In the genomic region with DNA sequence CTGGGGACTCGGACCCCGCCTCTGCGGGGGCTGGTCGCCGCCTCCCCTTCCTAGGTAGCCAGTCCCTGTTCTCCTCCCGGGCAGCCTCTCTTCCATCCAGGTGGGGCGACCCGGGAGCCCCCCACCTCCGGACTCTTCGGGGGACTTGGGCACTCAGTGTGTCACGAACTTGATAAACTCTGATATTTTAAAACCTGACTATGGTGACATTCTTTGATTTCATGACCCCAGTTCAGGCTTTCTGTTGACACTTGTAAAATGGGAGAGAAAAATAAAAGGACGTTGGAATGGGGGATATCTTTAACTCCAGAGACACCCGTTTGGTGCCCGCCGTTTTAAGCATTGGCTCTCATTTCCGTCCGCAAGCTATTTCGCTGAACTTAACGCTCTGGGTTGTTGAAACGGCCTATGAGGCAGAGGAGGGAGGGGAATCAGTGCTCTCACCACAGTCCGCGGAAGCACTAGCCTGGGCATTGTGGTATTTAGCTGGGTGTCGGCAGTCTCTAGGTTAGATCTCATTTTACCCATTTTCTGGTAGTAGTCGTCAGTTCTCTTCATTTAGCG, we compare ENCODE assay signal across 8 cellular contexts. TPM values are rescaled to one million over a fixed set of nuclear protein-coding genes. Genes with fewer than 3 reads are reported as not detected.
A peak's percentile ranks its signal among the peaks of the same experiment; 100 is the strongest.
DNase-seq lines count a peak whose midpoint lies in the region; ATAC-seq, FAIRE-seq and TF ChIP-seq lines count a peak whose summit lies in the region.

No MANE protein-coding gene starts in this region.

- no peaks in the 10 kb centered on the region for H3K27me3 ChIP-seq in endothelial cell of umbilical vein (ENCODE audit: control insufficient read depth in 2 of 2, insufficient read depth in 2 of 2, low read length in 2 of 2)

- no TSS peak for BruUV-seq in endothelial cell of umbilical vein (replicated peaks; lab: Mats Ljungman, UMichigan)

- H2AFZ ChIP-seq in endothelial cell of umbilical vein (ENCODE audit: low read depth, low read length): no peak overlapping the region

- H3K79me2 ChIP-seq in endothelial cell of umbilical vein (ENCODE audit: control insufficient read depth, insufficient read depth, low read length): peaks cover 49% of the 10 kb centered on the region

- ATAC-seq in GM18498 (IDR thresholded peaks at IDR 0.05; ENCODE audit: unreplicated experiment) (peak; percentile 34), HG02981 (IDR thresholded peaks at IDR 0.05; ENCODE audit: unreplicated experiment) (peak; percentile 28)

- intact Hi-C loops in endothelial cell of umbilical vein (cut with micrococcal nuclease): loop anchor here (1.0 to 5.0 kb wide), 5 partner anchors 31 to 288 kb away; a partner anchor contains a TSS

- TF ChIP-seq CTCF in endothelial cell of umbilical vein (IDR thresholded peaks at IDR 0.05; ENCODE audit: extremely low read depth in 1 of 2, insufficient read depth in 1 of 2, low read depth in 1 of 2, low read length in 2 of 2): no peak

- DNase-seq in 8988T (peak; percentile 27), NCI-H510A treated with DMSO at 0.1 percent for 48 hours (lab: John Stamatoyannopoulos, UW) (peak; percentile 57), endothelial cell of umbilical vein (ENCODE audit: low read depth, low spot score) (peak; percentile 73), mucosa of gallbladder (ENCODE audit: low spot score) (peak; percentile 46)
- DNase-seq in activated CD8-positive, alpha-beta memory T cell treated with anti-CD3 and anti-CD28 coated beads for 48 hours (ENCODE audit: low read depth in 2 of 3, low spot score in 2 of 3): peak in 2 of 3 experiments; percentile 8 to 21
- peak in 4 of 6 experiments; percentile 34 to 59 (median 43) for DNase-seq in stimulated activated naive CD4-positive, alpha-beta T cell (lab: John Stamatoyannopoulos, UW)

- peak overlapping the region; percentile 89 for H3K4me2 ChIP-seq in endothelial cell of umbilical vein (ENCODE audit: insufficient read depth, low read length)

- peaks cover 16% of the 10 kb centered on the region for H3K4me1 ChIP-seq in endothelial cell of umbilical vein (ENCODE audit: control insufficient read depth, extremely low read depth, insufficient read depth, low read length)

- TF ChIP-seq POLR2A in endothelial cell of umbilical vein (IDR thresholded peaks at IDR 0.05; ENCODE audit: low read depth, low read length): no peak

- FAIRE-seq in endothelial cell of umbilical vein (lab: Jason Lieb, UNC): peak; percentile 85

- CTCF ChIA-PET in endothelial cell of umbilical vein (lab: Charles Lee): interaction anchor here (1.0 to 5.2 kb wide), 6 partner anchors 24 to 288 kb away, joined by 3 to 51 read pairs (median 4); a partner anchor contains a TSS

- dilution Hi-C loops in endothelial cell of umbilical vein (cut with MboI; ENCODE audit: extremely low pct_ligation_motif_present, low sequenced_read_pairs): no loop called here

- H4K20me1 ChIP-seq in endothelial cell of umbilical vein (replicated peaks; ENCODE audit: control insufficient read depth, extremely low read depth, insufficient read depth, low read length): peaks cover 3% of the 10 kb centered on the region

- H3K9ac ChIP-seq in endothelial cell of umbilical vein (replicated peaks; ENCODE audit: extremely low read depth, insufficient read depth, low read length): peak overlapping the region; percentile 69

- POLR2A ChIA-PET in endothelial cell of umbilical vein (lab: Charles Lee): interaction anchor here (0.8 to 0.9 kb wide), 2 partner anchors 24 to 284 kb away, joined by 3 read pairs; no protein-coding TSS in a partner anchor

- H3K27ac ChIP-seq in endothelial cell of umbilical vein (ENCODE audit: insufficient read depth, low read depth, low read length): peak overlapping the region; percentile 40

- no peaks in the 10 kb centered on the region for H3K36me3 ChIP-seq in endothelial cell of umbilical vein (ENCODE audit: control insufficient read depth in 2 of 2, extremely low read depth in 1 of 2, insufficient read depth in 2 of 2, low read length in 2 of 2)

- no peaks in the 10 kb centered on the region for H3K9me1 ChIP-seq in endothelial cell of umbilical vein (replicated peaks; ENCODE audit: control insufficient read depth, extremely low read depth, insufficient read depth, low read length)

- H3K4me3 ChIP-seq in endothelial cell of umbilical vein (replicated peaks in 1 of 3; ENCODE audit: insufficient read depth in 1 of 3, low read depth in 1 of 3, low read length in 3 of 3): peak overlapping the region; percentile 38 to 82 (median 81)

- H3K9me3 ChIP-seq in endothelial cell of umbilical vein (replicated peaks; ENCODE audit: control insufficient read depth, insufficient read depth, low read length): no peaks in the 10 kb centered on the region

TF ChIP-seq in endothelial cell of umbilical vein, 7 proteins besides CTCF, POLR2A, EP300 and RAD21:
- TF ChIP-seq GATA2 (IDR thresholded peaks at IDR 0.05; ENCODE audit: insufficient read depth, insufficient read length, low read depth, low read length): no peak
- TF ChIP-seq, protein P1, sequence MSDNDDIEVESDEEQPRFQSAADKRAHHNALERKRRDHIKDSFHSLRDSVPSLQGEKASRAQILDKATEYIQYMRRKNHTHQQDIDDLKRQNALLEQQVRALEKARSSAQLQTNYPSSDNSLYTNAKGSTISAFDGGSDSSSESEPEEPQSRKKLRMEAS (IDR thresholded peaks at IDR 0.05; ENCODE audit: insufficient read depth, insufficient read length): no peak
- peak; percentile 0 for TF ChIP-seq POLR2AphosphoS5 (IDR thresholded peaks at IDR 0.05; ENCODE audit: insufficient read depth, low read depth, low read length)
- TF ChIP-seq JUN (IDR thresholded peaks at IDR 0.05; ENCODE audit: borderline replicate concordance, insufficient read depth, insufficient read length, low read depth): no peak

RNA-seq across cellular contexts. Expression of a gene that starts 0.7 kb away (rescaled TPM):
- 55.8 and 60.3 TPM in 2 replicates for total RNA-seq in endothelial cell of umbilical vein
- polyA plus RNA-seq in endothelial cell of umbilical vein: 8.7 and 11.7 TPM in 2 replicates
- 16.3 and 16.7 TPM in 2 replicates for polyA plus RNA-seq in endothelial cell of umbilical vein (2011; cell fraction: cytosol; rRNA removed)
- polyA plus RNA-seq in endothelial cell of umbilical vein (2011; cell fraction: nucleus; rRNA removed): 9.4 and 12.2 TPM in 2 replicates
- polyA plus RNA-seq in endothelial cell of umbilical vein (2012): 54.6 and 75.6 TPM in 2 replicates
- polyA minus RNA-seq in endothelial cell of umbilical vein: 6.1 TPM in 2 replicates
- 12.9 TPM for polyA minus RNA-seq in endothelial cell of umbilical vein (2011; cell fraction: cytosol; rRNA and poly(A)+ RNA removed)
- 5.5 and 5.8 TPM in 2 replicates for polyA minus RNA-seq in endothelial cell of umbilical vein (2011; cell fraction: nucleus; rRNA and poly(A)+ RNA removed)
- total RNA-seq in mucosa of gallbladder: 39.7 TPM

RNA-seq across cellular contexts. Expression of a gene that starts 36.7 kb away (rescaled TPM):
- total RNA-seq in endothelial cell of umbilical vein: 433 and 450 TPM in 2 replicates
- 331 and 384 TPM in 2 replicates for polyA plus RNA-seq in endothelial cell of umbilical vein
- polyA plus RNA-seq in endothelial cell of umbilical vein (2011; cell fraction: cytosol; rRNA removed): 508 and 539 TPM in 2 replicates
- 158 and 239 TPM in 2 replicates for polyA plus RNA-seq in endothelial cell of umbilical vein (2011; cell fraction: nucleus; rRNA removed)
- polyA plus RNA-seq in endothelial cell of umbilical vein (2012): 819 and 1,078 TPM in 2 replicates
- polyA minus RNA-seq in endothelial cell of umbilical vein: 297 and 324 TPM in 2 replicates
- 1.3 TPM for polyA minus RNA-seq in endothelial cell of umbilical vein (2011; cell fraction: cytosol; rRNA and poly(A)+ RNA removed)
- polyA minus RNA-seq in endothelial cell of umbilical vein (2011; cell fraction: nucleus; rRNA and poly(A)+ RNA removed): 49.0 and 69.0 TPM in 2 replicates
- 91.4 TPM for total RNA-seq in mucosa of gallbladder

RNA-seq across cellular contexts. Expression of a gene that starts 55.4 kb away (rescaled TPM):
- total RNA-seq in endothelial cell of umbilical vein: 30.0 and 30.4 TPM in 2 replicates
- polyA plus RNA-seq in endothelial cell of umbilical vein: 18.6 and 21.8 TPM in 2 replicates
- polyA plus RNA-seq in endothelial cell of umbilical vein (2011; cell fraction: cytosol; rRNA removed): 20.9 and 24.1 TPM in 2 replicates
- 47.8 and 71.1 TPM in 2 replicates for polyA plus RNA-seq in endothelial cell of umbilical vein (2011; cell fraction: nucleus; rRNA removed)
- 25.6 TPM in 2 replicates for polyA plus RNA-seq in endothelial cell of umbilical vein (2012)
- polyA minus RNA-seq in endothelial cell of umbilical vein: 16.9 and 31.4 TPM in 2 replicates
- polyA minus RNA-seq in endothelial cell of umbilical vein (2011; cell fraction: cytosol; rRNA and poly(A)+ RNA removed): 53.9 TPM
- polyA minus RNA-seq in endothelial cell of umbilical vein (2011; cell fraction: nucleus; rRNA and poly(A)+ RNA removed): 26.0 and 30.1 TPM in 2 replicates
- 21.8 TPM for total RNA-seq in mucosa of gallbladder

Comparison
In these comparisons a context has a peak if more than half of its experiments do, and no peak if none do; other contexts are left out.
1. Peak in every context shown above with its lines: DNase-seq, ATAC-seq, H3K4me3 ChIP-seq and H3K27ac ChIP-seq.
2. DNase-seq: peak in every context shown above with its lines; median percentile 73 in endothelial cell of umbilical vein; 57 in NCI-H510A treated with DMSO at 0.1 percent for 48 hours; 46 in mucosa of gallbladder; 43 in stimulated activated naive CD4-positive, alpha-beta T cell; 27 in 8988T; 14 in activated CD8-positive, alpha-beta memory T cell treated with anti-CD3 and anti-CD28 coated beads for 48 hours.